ENCODE assay signal across 8 cellular contexts in genomic region chr10:114404171-114405010, GRCh38. TPM values are rescaled to one million over a fixed set of nuclear protein-coding genes. Genes with fewer than 3 reads are reported as not detected.
A peak's percentile ranks its signal among the peaks of the same experiment; 100 is the strongest.
DNase-seq lines count a peak whose midpoint lies in the region; ATAC-seq, FAIRE-seq and TF ChIP-seq lines count a peak whose summit lies in the region.

Gene AFAP1L2 (minus strand): TSS chr10:114404502. CDS start chr10:114404455, 47 bp downstream.

- ATAC-seq in K562: 0 out of 3 replicates have a peak, but pooled peaks have one; percentile 39
- peak; percentile 66 for ATAC-seq in stimulated activated naive CD8-positive, alpha-beta T cell treated with anti-CD3 and anti-CD28 coated beads, Interleukin-15, amount 100 ng/mL, for 72 hours
- no peak for ATAC-seq in HG03571 (IDR thresholded peaks at IDR 0.05; ENCODE audit: unreplicated experiment)

- peaks cover 0 to 13% of the 10 kb centered on the region in 2 experiments; a peak in 3 of 5 replicates for H3K27me3 ChIP-seq in K562 (ENCODE audit: control insufficient read depth in 2 of 2, insufficient read depth in 2 of 2, low read length in 2 of 2)

- H3K4me2 ChIP-seq in K562 (ENCODE audit: insufficient read depth, low read length): no peak within 1 kb of the TSS

- no peaks in the 10 kb centered on the region for H3K9me3 ChIP-seq in K562 (replicated peaks; ENCODE audit: control insufficient read depth, insufficient read depth, low read depth, low read length)

- peaks cover 2 to 6% of the 10 kb centered on the region in 2 experiments; a peak in 3 of 5 replicates for H3K4me1 ChIP-seq in K562 (replicated peaks in 1 of 2; ENCODE audit: control insufficient read depth in 2 of 2, insufficient read depth in 2 of 2, low read length in 2 of 2)

- no peaks in the 10 kb centered on the region for H3K36me3 Mint-ChIP-seq in activated naive CD4-positive, alpha-beta T cell treated with anti-CD3 and anti-CD28 coated beads, Interleukin-2, amount 50 U/mL, for 24 hours

- no peaks in the 10 kb centered on the region for H3K9me3 Mint-ChIP-seq in activated naive CD4-positive, alpha-beta T cell treated with anti-CD3 and anti-CD28 coated beads, Interleukin-2, amount 50 U/mL, for 24 hours
- H3K9me3 Mint-ChIP-seq in stimulated activated naive CD8-positive, alpha-beta T cell treated with anti-CD3 and anti-CD28 coated beads, Interleukin-15, amount 100 ng/mL, for 72 hours: no peaks in the 10 kb centered on the region

- CTCF ChIA-PET in K562 (lab: Yijun Ruan, JAX; ENCODE audit: low intra/inter-chr PET ratio): no interaction called here

- TF ChIP-seq EP300 in K562 (IDR thresholded peaks at IDR 0.05; ENCODE audit: low read length): no peak

- in situ Hi-C loops in K562 (cut with MboI) (no loop called here), KBM-7 (cut with MboI; ENCODE audit: low pct_unique_long_range_greater_than_20kb, low sequenced_read_pairs) (no loop called here)

- POLR2A ChIA-PET in K562 (lab: Yijun Ruan, JAX): interaction anchor here (0.6 kb wide), 1 partner anchor 308 kb away, joined by 3 read pairs; no protein-coding TSS in a partner anchor

- no TSS peak for BruUV-seq in K562 (replicated peaks; lab: Mats Ljungman, UMichigan)

- no peak within 1 kb of the TSS for H3K9ac ChIP-seq in K562 (ENCODE audit: insufficient read depth in 1 of 2, low read depth in 2 of 2, low read length in 2 of 2)

- TF ChIP-seq POLR2A in K562 (conservative IDR thresholded peaks at IDR 0.05): no peak

- WGBS in K562 (ENCODE audit: insufficient coverage, low coverage, missing lambda C conversion rate): 27% methylated on average over 11 of the region's 88 CpGs

- H3K4me3 Mint-ChIP-seq in activated naive CD4-positive, alpha-beta T cell treated with anti-CD3 and anti-CD28 coated beads, Interleukin-2, amount 50 U/mL, for 24 hours: peak within 1 kb of the TSS; percentile 36
- H3K4me3 Mint-ChIP-seq in stimulated activated naive CD8-positive, alpha-beta T cell treated with anti-CD3 and anti-CD28 coated beads, Interleukin-15, amount 100 ng/mL, for 72 hours: peak within 1 kb of the TSS; percentile 76 to 89

- no peak within 1 kb of the TSS for H3K4me3 ChIP-seq in K562

- no peak within 1 kb of the TSS for H3K27ac ChIP-seq in K562 (ENCODE audit: extremely low read depth, low read depth, low read length)

- no peak for FAIRE-seq in K562 (lab: Jason Lieb, UNC)

- DNase-seq in activated naive CD4-positive, alpha-beta T cell treated with anti-CD3 and anti-CD28 coated beads, Interleukin-2, amount 50 U/mL, for 16 hours: no peak
- DNase-seq in K562 (ENCODE audit: extremely low read depth in 1 of 4, low spot score in 3 of 4): peak in 2 of 4 experiments; percentile 10 to 14
- DNase-seq in kidney tubule cell (ENCODE audit: low spot score): peak; percentile 58
- peak in 1 of 2 donors; percentile 37 for DNase-seq in stimulated activated naive CD8-positive, alpha-beta T cell treated with anti-CD3 and anti-CD28 coated beads, Interleukin-15, amount 100 ng/mL, for 72 hours
- DNase-seq in activated CD4-positive, alpha-beta T cell treated with anti-CD3 and anti-CD28 coated beads for 4 hours: no peak
- DNase-seq in KBM-7: no peak

- no peaks in the 10 kb centered on the region for H3K9me1 ChIP-seq in K562 (ENCODE audit: control insufficient read depth, insufficient read depth, low read length)

- no peak for TF ChIP-seq RAD21 in K562 (CRISPR knock-in tag; conservative IDR thresholded peaks at IDR 0.05 in 1 of 2, IDR thresholded peaks at IDR 0.05 in 1 of 2)

- H3K79me2 ChIP-seq in K562 (ENCODE audit: control insufficient read depth, insufficient read depth, low read length): no peaks in the 10 kb centered on the region

- no peak for TF ChIP-seq CTCF in K562 (IDR thresholded peaks at IDR 0.05 in 2 of 3, conservative IDR thresholded peaks at IDR 0.05 in 1 of 3; ENCODE audit: insufficient read depth in 2 of 3, low read depth in 1 of 3, low read length in 3 of 3)

- H3K27ac Mint-ChIP-seq in activated naive CD4-positive, alpha-beta T cell treated with anti-CD3 and anti-CD28 coated beads, Interleukin-2, amount 50 U/mL, for 24 hours: no peak within 1 kb of the TSS
- no peak within 1 kb of the TSS for H3K27ac Mint-ChIP-seq in stimulated activated naive CD8-positive, alpha-beta T cell treated with anti-CD3 and anti-CD28 coated beads, Interleukin-15, amount 100 ng/mL, for 72 hours

- H2AFZ ChIP-seq in K562 (ENCODE audit: low read depth, low read length): no peak within 1 kb of the TSS

- no peaks in the 10 kb centered on the region for H3K36me3 ChIP-seq in K562 (ENCODE audit: control insufficient read depth, insufficient read depth, low read length)

- peaks cover 43% of the 10 kb centered on the region for H3K27me3 Mint-ChIP-seq in activated naive CD4-positive, alpha-beta T cell treated with anti-CD3 and anti-CD28 coated beads, Interleukin-2, amount 50 U/mL, for 24 hours
- H3K27me3 Mint-ChIP-seq in stimulated activated naive CD8-positive, alpha-beta T cell treated with anti-CD3 and anti-CD28 coated beads, Interleukin-15, amount 100 ng/mL, for 72 hours: peaks cover 93% of the 10 kb centered on the region

- intact Hi-C loops in K562 (cut with micrococcal nuclease): no loop called here

- H3K4me1 Mint-ChIP-seq in activated naive CD4-positive, alpha-beta T cell treated with anti-CD3 and anti-CD28 coated beads, Interleukin-2, amount 50 U/mL, for 24 hours: peaks cover 13% of the 10 kb centered on the region
- H3K4me1 Mint-ChIP-seq in stimulated activated naive CD8-positive, alpha-beta T cell treated with anti-CD3 and anti-CD28 coated beads, Interleukin-15, amount 100 ng/mL, for 72 hours: peaks cover 25% of the 10 kb centered on the region

- H4K20me1 ChIP-seq in K562 (replicated peaks; ENCODE audit: control insufficient read depth, insufficient read depth, low read length): no peaks in the 10 kb centered on the region; the same call in 1 of the 2 replicates

TF ChIP-seq in K562, 482 proteins besides CTCF, POLR2A, EP300 and RAD21 (continues in another document):
- TF ChIP-seq ZNF717 (CRISPR knock-in tag; IDR thresholded peaks at IDR 0.05) (no peak), ZBTB17 (CRISPR knock-in tag; IDR thresholded peaks at IDR 0.05) (no peak), LCOR (CRISPR knock-in tag; IDR thresholded peaks at IDR 0.05) (no peak), AFF4 (CRISPR knock-in tag; IDR thresholded peaks at IDR 0.05) (no peak), ZNF41 (CRISPR knock-in tag; conservative IDR thresholded peaks at IDR 0.05) (no peak), ZNF354B (CRISPR knock-in tag; IDR thresholded peaks at IDR 0.05) (no peak), ZBED1 (IDR thresholded peaks at IDR 0.05) (no peak), ZNF707 (CRISPR knock-in tag; conservative IDR thresholded peaks at IDR 0.05) (no peak), CBFA2T3 (IDR thresholded peaks at IDR 0.05) (no peak), MAFK (IDR thresholded peaks at IDR 0.05; ENCODE audit: low read length) (no peak), SIN3A (IDR thresholded peaks at IDR 0.05; ENCODE audit: borderline replicate concordance in 2 of 2, control insufficient read depth in 1 of 2, low read depth in 2 of 2, low read length in 2 of 2) (no peak), SNRNP70 (optimal IDR thresholded peaks at IDR 0.05; ENCODE audit: low read depth, low read length) (no peak), ATF1 (CRISPR knock-in tag; IDR thresholded peaks at IDR 0.05) (no peak), ATF1 (tag; IDR thresholded peaks at IDR 0.05) (no peak)

RNA-seq across cellular contexts. Expression of gene AFAP1L2, which starts in this region (rescaled TPM):
- total RNA-seq in K562 (2011; cell fraction: chromatin; rRNA removed; ENCODE audit: low replicate concordance): not detected in 2 replicates
- total RNA-seq in K562 (2011; cell fraction: nucleolus; rRNA removed): not detected in 2 replicates
- not detected in 2 replicates for total RNA-seq in K562 (2011; cell fraction: nucleoplasm; rRNA removed)
- total RNA-seq in K562 (2014; rRNA removed): not detected in 2 replicates
- not detected in 2 replicates for total RNA-seq in K562 (2014; rRNA removed; fragmentation: Illumina TruSeq; extraction: Trizol)
- not detected in 2 replicates for total RNA-seq in K562 (2015; rRNA removed; fragmentation: Illumina TruSeq; extraction: Trizol)
- total RNA-seq in K562 (2021): 0.07 TPM in 2 replicates
- polyA plus RNA-seq in K562 (2011; rRNA removed): not detected in 2 replicates
- polyA plus RNA-seq in K562 (2011; cell fraction: cytosol; rRNA removed): not detected in 2 replicates
- not detected in 2 replicates for polyA plus RNA-seq in K562 (2011; cell fraction: nucleus; rRNA removed)
- polyA plus RNA-seq in K562 (2012): 0.14 TPM in 1 of 2 replicates, not detected in the other
- not detected in 2 replicates for polyA plus RNA-seq in K562 (2014; fragmentation: Illumina TruSeq; extraction: Trizol)
- not detected for polyA plus RNA-seq in K562 (2014; fragmentation: Nextera tagmentation; extraction: Ambion mirVana)
- not detected in 2 replicates for polyA plus RNA-seq in K562 (2014; rRNA removed)
- polyA minus RNA-seq in K562 (2011; rRNA and poly(A)+ RNA removed): not detected in 2 replicates
- not detected in 2 replicates for polyA minus RNA-seq in K562 (2011; cell fraction: cytosol; rRNA and poly(A)+ RNA removed)
- not detected in 2 replicates for polyA minus RNA-seq in K562 (2011; cell fraction: nucleus; rRNA and poly(A)+ RNA removed)

Comparison
In these comparisons a context has a peak if more than half of its experiments do, and no peak if none do; other contexts are left out.
1. Peak in ATAC-seq in K562; RNA of the gene not detected or under 1 TPM.